In the genomic region with DNA sequence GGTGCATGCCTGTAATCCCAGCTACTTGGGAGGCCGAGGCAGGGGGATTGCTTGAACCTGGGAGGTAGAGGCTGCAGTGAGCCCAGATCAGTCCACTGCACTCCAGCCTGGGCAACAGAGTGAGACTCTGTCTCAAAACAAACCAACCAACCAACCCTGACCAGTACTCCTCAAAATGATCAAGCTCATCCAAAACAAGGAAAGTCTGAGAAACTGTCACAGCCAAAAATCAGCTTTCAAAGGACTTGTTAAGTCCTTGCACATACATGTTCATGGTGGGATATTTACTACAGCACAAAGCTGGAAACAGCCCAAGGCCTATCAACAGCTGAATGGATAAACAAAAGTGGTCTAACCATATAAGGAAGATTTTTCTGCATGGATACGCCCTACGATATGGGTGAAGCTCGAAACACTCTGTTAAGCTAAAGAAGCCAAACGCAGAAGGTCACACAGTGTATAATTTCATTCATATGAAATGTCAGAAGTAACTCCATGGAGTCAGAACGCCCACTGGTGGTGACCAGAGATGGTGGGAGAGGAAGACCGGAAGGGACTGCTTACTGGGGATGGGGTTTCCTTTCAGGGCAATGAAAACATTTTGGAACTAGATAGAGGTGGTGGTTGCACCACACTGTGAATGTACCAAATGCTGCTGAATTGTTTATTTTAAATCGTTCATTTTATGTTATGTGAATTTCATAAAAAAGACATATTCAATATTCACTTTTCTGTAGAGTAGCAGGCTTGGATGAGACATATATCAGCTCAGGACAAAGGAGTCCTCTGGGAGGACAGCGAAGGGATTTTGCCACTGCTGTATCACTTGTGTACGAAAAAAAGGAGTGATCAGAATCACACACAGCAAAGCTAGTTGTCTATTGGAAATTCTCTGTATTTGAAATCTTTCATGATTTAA, we compare ENCODE assay signal across 1 cellular context.
TF ChIP-seq lines count a peak whose summit lies in the region.

No MANE protein-coding gene starts in this region.

TF ChIP-seq in HepG2, 621 proteins besides CTCF, POLR2A, EP300 and RAD21 (continued from another document and continues in another):
- TF ChIP-seq, protein P1, sequence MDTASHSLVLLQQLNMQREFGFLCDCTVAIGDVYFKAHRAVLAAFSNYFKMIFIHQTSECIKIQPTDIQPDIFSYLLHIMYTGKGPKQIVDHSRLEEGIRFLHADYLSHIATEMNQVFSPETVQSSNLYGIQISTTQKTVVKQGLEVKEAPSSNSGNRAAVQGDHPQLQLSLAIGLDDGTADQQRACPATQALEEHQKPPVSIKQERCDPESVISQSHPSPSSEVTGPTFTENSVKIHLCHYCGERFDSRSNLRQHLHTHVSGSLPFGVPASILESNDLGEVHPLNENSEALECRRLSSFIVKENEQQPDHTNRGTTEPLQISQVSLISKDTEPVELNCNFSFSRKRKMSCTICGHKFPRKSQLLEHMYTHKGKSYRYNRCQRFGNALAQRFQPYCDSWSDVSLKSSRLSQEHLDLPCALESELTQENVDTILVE (CRISPR knock-in tag; IDR thresholded peaks at IDR 0.05): 0 out of 2 replicates have a peak, but pooled peaks have one; percentile 39
- no peak for TF ChIP-seq DMAP1 (CRISPR knock-in tag; IDR thresholded peaks at IDR 0.05)
- TF ChIP-seq KDM6A (CRISPR knock-in tag; IDR thresholded peaks at IDR 0.05; ENCODE audit: low read depth): no peak
- TF ChIP-seq ATAD3A (CRISPR knock-in tag; IDR thresholded peaks at IDR 0.05): no peak
- peak; percentile 41; the same call in 1 of the 2 replicates for TF ChIP-seq ZNF263 (CRISPR knock-in tag; IDR thresholded peaks at IDR 0.05)
- no peak for TF ChIP-seq LRRFIP1 (CRISPR knock-in tag; conservative IDR thresholded peaks at IDR 0.05)
- TF ChIP-seq NFKBIZ (CRISPR knock-in tag; IDR thresholded peaks at IDR 0.05): 0 out of 2 replicates have a peak, but pooled peaks have one; percentile 40
- TF ChIP-seq HNF4G (IDR thresholded peaks at IDR 0.05; ENCODE audit: borderline replicate concordance, low read depth, low read length): no peak
- no peak for TF ChIP-seq HNF4G (CRISPR knock-in tag; IDR thresholded peaks at IDR 0.05; ENCODE audit: borderline replicate concordance, low read depth)
- no peak for TF ChIP-seq TBX3 (IDR thresholded peaks at IDR 0.05; ENCODE audit: borderline replicate concordance)
- no peak for TF ChIP-seq BORCS8-MEF2B (CRISPR knock-in tag; IDR thresholded peaks at IDR 0.05)
- no peak for TF ChIP-seq ZNF382 (CRISPR knock-in tag; IDR thresholded peaks at IDR 0.05; ENCODE audit: borderline replicate concordance)
- TF ChIP-seq, protein P2, sequence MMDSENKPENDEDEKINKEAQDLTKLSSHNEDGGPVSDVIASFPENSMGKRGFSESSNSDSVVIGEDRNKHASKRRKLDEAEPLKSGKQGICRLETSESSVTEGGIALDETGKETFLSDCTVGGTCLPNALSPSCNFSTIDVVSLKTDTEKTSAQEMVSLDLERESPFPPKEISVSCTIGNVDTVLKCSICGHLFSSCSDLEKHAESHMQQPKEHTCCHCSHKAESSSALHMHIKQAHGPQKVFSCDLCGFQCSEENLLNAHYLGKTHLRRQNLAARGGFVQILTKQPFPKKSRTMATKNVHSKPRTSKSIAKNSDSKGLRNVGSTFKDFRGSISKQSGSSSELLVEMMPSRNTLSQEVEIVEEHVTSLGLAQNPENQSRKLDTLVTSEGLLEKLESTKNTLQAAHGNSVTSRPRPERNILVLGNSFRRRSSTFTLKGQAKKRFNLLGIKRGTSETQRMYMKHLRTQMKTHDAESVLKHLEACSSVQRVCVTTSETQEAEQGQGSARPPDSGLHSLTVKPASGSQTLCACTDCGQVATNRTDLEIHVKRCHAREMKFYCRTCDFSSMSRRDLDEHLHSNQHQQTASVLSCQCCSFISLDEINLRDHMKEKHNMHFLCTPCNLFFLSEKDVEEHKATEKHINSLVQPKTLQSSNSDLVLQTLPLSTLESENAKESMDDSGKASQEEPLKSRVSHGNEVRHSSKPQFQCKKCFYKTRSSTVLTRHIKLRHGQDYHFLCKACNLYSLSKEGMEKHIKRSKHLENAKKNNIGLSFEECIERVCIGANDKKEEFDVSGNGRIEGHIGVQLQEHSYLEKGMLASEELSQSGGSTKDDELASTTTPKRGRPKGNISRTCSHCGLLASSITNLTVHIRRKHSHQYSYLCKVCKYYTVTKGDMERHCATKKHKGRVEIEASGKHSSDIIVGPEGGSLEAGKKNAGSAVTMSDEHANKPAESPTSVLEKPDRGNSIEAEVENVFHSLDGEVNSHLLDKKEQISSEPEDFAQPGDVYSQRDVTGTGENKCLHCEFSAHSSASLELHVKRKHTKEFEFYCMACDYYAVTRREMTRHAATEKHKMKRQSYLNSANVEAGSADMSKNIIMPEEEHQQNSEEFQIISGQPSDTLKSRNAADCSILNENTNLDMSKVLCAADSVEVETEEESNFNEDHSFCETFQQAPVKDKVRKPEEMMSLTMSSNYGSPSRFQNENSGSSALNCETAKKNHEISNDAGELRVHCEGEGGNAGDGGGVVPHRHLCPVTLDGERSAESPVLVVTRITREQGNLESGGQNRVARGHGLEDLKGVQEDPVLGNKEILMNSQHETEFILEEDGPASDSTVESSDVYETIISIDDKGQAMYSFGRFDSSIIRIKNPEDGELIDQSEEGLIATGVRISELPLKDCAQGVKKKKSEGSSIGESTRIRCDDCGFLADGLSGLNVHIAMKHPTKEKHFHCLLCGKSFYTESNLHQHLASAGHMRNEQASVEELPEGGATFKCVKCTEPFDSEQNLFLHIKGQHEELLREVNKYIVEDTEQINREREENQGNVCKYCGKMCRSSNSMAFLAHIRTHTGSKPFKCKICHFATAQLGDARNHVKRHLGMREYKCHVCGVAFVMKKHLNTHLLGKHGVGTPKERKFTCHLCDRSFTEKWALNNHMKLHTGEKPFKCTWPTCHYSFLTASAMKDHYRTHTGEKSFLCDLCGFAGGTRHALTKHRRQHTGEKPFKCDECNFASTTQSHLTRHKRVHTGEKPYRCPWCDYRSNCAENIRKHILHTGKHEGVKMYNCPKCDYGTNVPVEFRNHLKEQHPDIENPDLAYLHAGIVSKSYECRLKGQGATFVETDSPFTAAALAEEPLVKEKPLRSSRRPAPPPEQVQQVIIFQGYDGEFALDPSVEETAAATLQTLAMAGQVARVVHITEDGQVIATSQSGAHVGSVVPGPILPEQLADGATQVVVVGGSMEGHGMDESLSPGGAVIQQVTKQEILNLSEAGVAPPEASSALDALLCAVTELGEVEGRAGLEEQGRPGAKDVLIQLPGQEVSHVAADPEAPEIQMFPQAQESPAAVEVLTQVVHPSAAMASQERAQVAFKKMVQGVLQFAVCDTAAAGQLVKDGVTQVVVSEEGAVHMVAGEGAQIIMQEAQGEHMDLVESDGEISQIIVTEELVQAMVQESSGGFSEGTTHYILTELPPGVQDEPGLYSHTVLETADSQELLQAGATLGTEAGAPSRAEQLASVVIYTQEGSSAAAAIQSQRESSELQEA (CRISPR knock-in tag; IDR thresholded peaks at IDR 0.05; ENCODE audit: not compliant biosample characterization): no peak
- TF ChIP-seq ZUFSP (CRISPR knock-in tag; IDR thresholded peaks at IDR 0.05; ENCODE audit: borderline replicate concordance): no peak
- TF ChIP-seq FOXA3 (CRISPR knock-in tag; IDR thresholded peaks at IDR 0.05): no peak
- peak; percentile 58; the same call in 1 of the 2 replicates for TF ChIP-seq ZBTB7B (CRISPR knock-in tag; IDR thresholded peaks at IDR 0.05)
- TF ChIP-seq, protein P3, sequence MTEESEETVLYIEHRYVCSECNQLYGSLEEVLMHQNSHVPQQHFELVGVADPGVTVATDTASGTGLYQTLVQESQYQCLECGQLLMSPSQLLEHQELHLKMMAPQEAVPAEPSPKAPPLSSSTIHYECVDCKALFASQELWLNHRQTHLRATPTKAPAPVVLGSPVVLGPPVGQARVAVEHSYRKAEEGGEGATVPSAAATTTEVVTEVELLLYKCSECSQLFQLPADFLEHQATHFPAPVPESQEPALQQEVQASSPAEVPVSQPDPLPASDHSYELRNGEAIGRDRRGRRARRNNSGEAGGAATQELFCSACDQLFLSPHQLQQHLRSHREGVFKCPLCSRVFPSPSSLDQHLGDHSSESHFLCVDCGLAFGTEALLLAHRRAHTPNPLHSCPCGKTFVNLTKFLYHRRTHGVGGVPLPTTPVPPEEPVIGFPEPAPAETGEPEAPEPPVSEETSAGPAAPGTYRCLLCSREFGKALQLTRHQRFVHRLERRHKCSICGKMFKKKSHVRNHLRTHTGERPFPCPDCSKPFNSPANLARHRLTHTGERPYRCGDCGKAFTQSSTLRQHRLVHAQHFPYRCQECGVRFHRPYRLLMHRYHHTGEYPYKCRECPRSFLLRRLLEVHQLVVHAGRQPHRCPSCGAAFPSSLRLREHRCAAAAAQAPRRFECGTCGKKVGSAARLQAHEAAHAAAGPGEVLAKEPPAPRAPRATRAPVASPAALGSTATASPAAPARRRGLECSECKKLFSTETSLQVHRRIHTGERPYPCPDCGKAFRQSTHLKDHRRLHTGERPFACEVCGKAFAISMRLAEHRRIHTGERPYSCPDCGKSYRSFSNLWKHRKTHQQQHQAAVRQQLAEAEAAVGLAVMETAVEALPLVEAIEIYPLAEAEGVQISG (CRISPR knock-in tag; IDR thresholded peaks at IDR 0.05): no peak
- TF ChIP-seq NCOA2 (CRISPR knock-in tag; IDR thresholded peaks at IDR 0.05): no peak
- TF ChIP-seq THAP11 (CRISPR knock-in tag; IDR thresholded peaks at IDR 0.05): peak; percentile 50; the same call in 1 of the 2 replicates
- TF ChIP-seq CEBPG (CRISPR knock-in tag; IDR thresholded peaks at IDR 0.05): 0 out of 2 replicates have a peak, but pooled peaks have one; percentile 20
- peak; percentile 30; the same call in 1 of the 2 replicates for TF ChIP-seq ZSCAN22 (CRISPR knock-in tag; IDR thresholded peaks at IDR 0.05)
- TF ChIP-seq ZNF121 (CRISPR knock-in tag; IDR thresholded peaks at IDR 0.05): peak; percentile 65
- peak; percentile 79; the same call in 1 of the 2 replicates for TF ChIP-seq ZNF772 (CRISPR knock-in tag; IDR thresholded peaks at IDR 0.05)
- TF ChIP-seq, protein P4, sequence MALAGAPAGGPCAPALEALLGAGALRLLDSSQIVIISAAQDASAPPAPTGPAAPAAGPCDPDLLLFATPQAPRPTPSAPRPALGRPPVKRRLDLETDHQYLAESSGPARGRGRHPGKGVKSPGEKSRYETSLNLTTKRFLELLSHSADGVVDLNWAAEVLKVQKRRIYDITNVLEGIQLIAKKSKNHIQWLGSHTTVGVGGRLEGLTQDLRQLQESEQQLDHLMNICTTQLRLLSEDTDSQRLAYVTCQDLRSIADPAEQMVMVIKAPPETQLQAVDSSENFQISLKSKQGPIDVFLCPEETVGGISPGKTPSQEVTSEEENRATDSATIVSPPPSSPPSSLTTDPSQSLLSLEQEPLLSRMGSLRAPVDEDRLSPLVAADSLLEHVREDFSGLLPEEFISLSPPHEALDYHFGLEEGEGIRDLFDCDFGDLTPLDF (CRISPR knock-in tag; IDR thresholded peaks at IDR 0.05): no peak
- TF ChIP-seq ATF5 (CRISPR knock-in tag; IDR thresholded peaks at IDR 0.05; ENCODE audit: low read depth): no peak
- TF ChIP-seq ELF3 (CRISPR knock-in tag; IDR thresholded peaks at IDR 0.05): peak; percentile 25; the same call in 1 of the 2 replicates
- no peak for TF ChIP-seq PAWR (CRISPR knock-in tag; IDR thresholded peaks at IDR 0.05; ENCODE audit: borderline replicate concordance)
- no peak for TF ChIP-seq ZNF777 (CRISPR knock-in tag; IDR thresholded peaks at IDR 0.05)
- peak; percentile 58 for TF ChIP-seq SAP130 (CRISPR knock-in tag; IDR thresholded peaks at IDR 0.05; ENCODE audit: low read depth)
- no peak for TF ChIP-seq NONO (IDR thresholded peaks at IDR 0.05)
- peak; percentile 50; the same call in 1 of the 2 replicates for TF ChIP-seq NONO (CRISPR knock-in tag; conservative IDR thresholded peaks at IDR 0.05)
- no peak for TF ChIP-seq ZNF75D (CRISPR knock-in tag; IDR thresholded peaks at IDR 0.05; ENCODE audit: borderline replicate concordance)
- no peak for TF ChIP-seq ZNF513 (CRISPR knock-in tag; conservative IDR thresholded peaks at IDR 0.05)
